11 cellular contexts compared by ENCODE assay signal in the genomic region with DNA sequence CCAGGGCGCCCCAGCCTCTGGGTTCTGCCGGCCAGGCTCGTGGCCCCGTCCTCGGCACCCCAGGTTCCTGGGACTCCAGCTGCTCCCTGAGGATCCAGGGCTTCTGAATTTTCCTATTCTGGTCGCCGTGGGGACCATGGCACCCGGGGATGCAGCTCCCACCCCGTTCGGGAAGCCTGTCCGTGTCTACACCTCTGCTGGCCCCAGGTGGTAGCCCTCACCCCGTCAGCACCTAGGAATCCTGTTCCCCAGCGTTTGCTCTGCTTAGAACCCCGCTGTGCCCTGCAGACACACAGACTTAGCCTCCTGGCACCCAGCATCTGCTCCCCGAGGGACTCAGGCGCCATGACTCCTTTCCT. TPM values are rescaled to one million over a fixed set of nuclear protein-coding genes. Genes with fewer than 3 reads are reported as not detected.
DNase-seq lines count a peak whose midpoint lies in the region; ATAC-seq and TF ChIP-seq lines count a peak whose summit lies in the region.
"Had no signal": no experiment of that assay in that cellular context is flagged by ENCODE, and none has a peak within 500 bp of the region (broad histone marks: within the 10 kb centered on the region; RNA-seq: fewer than 3 reads in every experiment).

No MANE protein-coding gene starts in this region.

- no peak overlapping the region for H3K27ac ChIP-seq in SU-DHL-6 (ENCODE audit: low read depth, low read length)
- H3K27ac ChIP-seq in esophagus squamous epithelium, result peak overlapping the region in 1 of 4 donors; percentile 95

- TF ChIP-seq POLR2A in esophagus squamous epithelium (IDR thresholded peaks at IDR 0.05), result no peak

- H3K79me2 ChIP-seq in SU-DHL-6 (ENCODE audit: insufficient read depth, low read length), result no peaks in the 10 kb centered on the region

- H3K4me3 ChIP-seq in SU-DHL-6 (ENCODE audit: insufficient read depth, low read length, poor library complexity, severe bottlenecking) (peak overlapping the region; percentile 64), esophagus squamous epithelium (peak overlapping the region; percentile 57 to 79 (median 72))

- H3K9me2 ChIP-seq in SU-DHL-6 (replicated peaks; ENCODE audit: insufficient read depth, low read length), result no peaks in the 10 kb centered on the region

- TF ChIP-seq CTCF in SU-DHL-6 (IDR thresholded peaks at IDR 0.05; ENCODE audit: insufficient read depth, low read length, poor library complexity, severe bottlenecking) (no peak), esophagus squamous epithelium (IDR thresholded peaks at IDR 0.05) (no peak)

- H3K27me3 Mint-ChIP-seq in activated CD4-positive, alpha-beta T cell treated with anti-CD3 and anti-CD28 coated beads, Interleukin-2, amount 10 ng/mL, durations not matched to agents 24 days and 14 days, result peaks cover 20% of the 10 kb centered on the region
- peaks cover 14% of the 10 kb centered on the region for H3K27me3 Mint-ChIP-seq in stimulated activated memory B cell treated with anti-CD40 and anti-IgM and Interleukin-4, amounts not matched to agents 10 μg/mL and 1 μg/mL and 100 μg/mL, for 72 hours

- H3K9me3 Mint-ChIP-seq in activated CD4-positive, alpha-beta T cell treated with anti-CD3 and anti-CD28 coated beads, Interleukin-2, amount 10 ng/mL, durations not matched to agents 24 days and 14 days, result no peaks in the 10 kb centered on the region
- H3K9me3 Mint-ChIP-seq in stimulated activated memory B cell treated with anti-CD40 and anti-IgM and Interleukin-4, amounts not matched to agents 10 μg/mL and 1 μg/mL and 100 μg/mL, for 72 hours, result no peaks in the 10 kb centered on the region

- H3K9me3 ChIP-seq in SU-DHL-6 (ENCODE audit: insufficient read depth, low read length) (no peaks in the 10 kb centered on the region), esophagus squamous epithelium (no peaks in the 10 kb centered on the region)

- no peak overlapping the region for H3K27ac Mint-ChIP-seq in activated CD4-positive, alpha-beta T cell treated with anti-CD3 and anti-CD28 coated beads, Interleukin-2, amount 10 ng/mL, durations not matched to agents 24 days and 14 days
- no peak overlapping the region for H3K27ac Mint-ChIP-seq in stimulated activated memory B cell treated with anti-CD40 and anti-IgM and Interleukin-4, amounts not matched to agents 10 μg/mL and 1 μg/mL and 100 μg/mL, for 72 hours

- H3K4me1 ChIP-seq in esophagus squamous epithelium, result peaks cover 20 to 60% (median 25%) of the 10 kb centered on the region in 3 donors

- H3K36me3 ChIP-seq in SU-DHL-6 (ENCODE audit: low read length) (no peaks in the 10 kb centered on the region), esophagus squamous epithelium (no peaks in the 10 kb centered on the region)

- peak overlapping the region; percentile 74; the same call in 1 of the 2 replicates for H3K9ac ChIP-seq in SU-DHL-6 (ENCODE audit: low read length)

- 20 to 24% methylated on average over 2 to 11 of the region's 16 CpGs for WGBS in esophagus squamous epithelium, 2 donors

- H3K27me3 ChIP-seq in SU-DHL-6 (ENCODE audit: low read length) (no peaks in the 10 kb centered on the region), esophagus squamous epithelium (peaks cover 0 to 5% (median 0%) of the 10 kb centered on the region in 4 donors)

- H3K4me1 Mint-ChIP-seq in activated CD4-positive, alpha-beta T cell treated with anti-CD3 and anti-CD28 coated beads, Interleukin-2, amount 10 ng/mL, durations not matched to agents 24 days and 14 days, result peaks cover 19% of the 10 kb centered on the region
- H3K4me1 Mint-ChIP-seq in stimulated activated memory B cell treated with anti-CD40 and anti-IgM and Interleukin-4, amounts not matched to agents 10 μg/mL and 1 μg/mL and 100 μg/mL, for 72 hours, result peaks cover 43% of the 10 kb centered on the region

- no peak for ATAC-seq in stimulated activated memory B cell treated with anti-CD40 and anti-IgM and Interleukin-4, amounts not matched to agents 10 μg/mL and 1 μg/mL and 100 μg/mL, for 72 hours
- ATAC-seq in GM19035 (IDR thresholded peaks at IDR 0.05; ENCODE audit: unreplicated experiment) (no peak), HG03159 (IDR thresholded peaks at IDR 0.05; ENCODE audit: unreplicated experiment) (no peak)

- peaks cover 4% of the 10 kb centered on the region; the same call in 1 of the 2 replicates for H3F3A ChIP-seq in SU-DHL-6 (ENCODE audit: insufficient read depth)

- peak overlapping the region; percentile 90 for H3K4me3 Mint-ChIP-seq in activated CD4-positive, alpha-beta T cell treated with anti-CD3 and anti-CD28 coated beads, Interleukin-2, amount 10 ng/mL, durations not matched to agents 24 days and 14 days
- H3K4me3 Mint-ChIP-seq in stimulated activated memory B cell treated with anti-CD40 and anti-IgM and Interleukin-4, amounts not matched to agents 10 μg/mL and 1 μg/mL and 100 μg/mL, for 72 hours, result peak overlapping the region; percentile 87

- peak overlapping the region; percentile 55 for H2AFZ ChIP-seq in SU-DHL-6 (ENCODE audit: low read depth, low read length, severe bottlenecking)

- H3K36me3 Mint-ChIP-seq in activated CD4-positive, alpha-beta T cell treated with anti-CD3 and anti-CD28 coated beads, Interleukin-2, amount 10 ng/mL, durations not matched to agents 24 days and 14 days (ENCODE audit: low read depth), result peaks cover 5% of the 10 kb centered on the region
- H3K36me3 Mint-ChIP-seq in stimulated activated memory B cell treated with anti-CD40 and anti-IgM and Interleukin-4, amounts not matched to agents 10 μg/mL and 1 μg/mL and 100 μg/mL, for 72 hours, result no peaks in the 10 kb centered on the region

- H3K4me2 ChIP-seq in SU-DHL-6 (ENCODE audit: low read depth, low read length, poor library complexity, severe bottlenecking), result peak overlapping the region; percentile 72

- peak; percentile 65 for DNase-seq in activated CD4-positive, alpha-beta T cell treated with anti-CD3 and anti-CD28 coated beads, Interleukin-2, amount 10 ng/mL, durations not matched to agents 24 days and 14 days
- DNase-seq in activated CD4-positive, alpha-beta T cell treated with anti-CD3 and anti-CD28 coated beads, Interleukin-2, amount 50 U/mL, for 1 hour, result no peak
- DNase-seq in esophagus squamous epithelium (lab: John Stamatoyannopoulos, UW) (no peak), NCI-H1436 treated with DMSO at 0.1 percent for 48 hours (lab: John Stamatoyannopoulos, UW) (no peak)
- DNase-seq: activated CD4-positive, alpha-beta T cell treated with anti-CD3 and anti-CD28 coated beads for 4 hours; NCI-H510A treated with DMSO at 0.1 percent for 48 hours had no signal

- H4K20me1 ChIP-seq in SU-DHL-6 (ENCODE audit: low read depth, low read length), result no peaks in the 10 kb centered on the region

- intact Hi-C loops in activated CD4-positive, alpha-beta T cell treated with anti-CD3 and anti-CD28 coated beads, Interleukin-2, amount 10 ng/mL, durations not matched to agents 24 days and 14 days (cut with micrococcal nuclease), result no loop called here
- intact Hi-C loops in esophagus squamous epithelium (cut with DNase I), result no loop called here

RNA-seq across cellular contexts. Expression of a gene that starts 1.0 kb away (rescaled TPM):
- total RNA-seq in activated CD4-positive, alpha-beta T cell treated with anti-CD3 and anti-CD28 coated beads, Interleukin-2, amount 10 ng/mL, durations not matched to agents 24 days and 14 days, result 4.5 and 5.0 TPM in 2 replicates
- total RNA-seq in esophagus squamous epithelium, result 10 to 100 TPM; 10.9 to 20.9 (median 13.8) TPM

RNA-seq across cellular contexts. Expression of a gene that starts 1.4 kb away (rescaled TPM):
- total RNA-seq in activated CD4-positive, alpha-beta T cell treated with anti-CD3 and anti-CD28 coated beads, Interleukin-2, amount 10 ng/mL, durations not matched to agents 24 days and 14 days, result 2.0 and 2.5 TPM in 2 replicates
- total RNA-seq in esophagus squamous epithelium, result 1 to 10 TPM; 2.1 to 7.4 (median 4.7) TPM

RNA-seq across cellular contexts. Expression of a gene that starts 6.1 kb away (rescaled TPM):
- 5.4 and 6.0 TPM in 2 replicates for total RNA-seq in activated CD4-positive, alpha-beta T cell treated with anti-CD3 and anti-CD28 coated beads, Interleukin-2, amount 10 ng/mL, durations not matched to agents 24 days and 14 days
- total RNA-seq in esophagus squamous epithelium, result 10 to 100 TPM in 2 of 4 donors, 1 to 10 TPM in 2; 5.7 to 14.1 (median 10.1) TPM

RNA-seq across cellular contexts. Expression of a gene that starts 34.9 kb away (rescaled TPM):
- not detected in 2 replicates for total RNA-seq in activated CD4-positive, alpha-beta T cell treated with anti-CD3 and anti-CD28 coated beads, Interleukin-2, amount 10 ng/mL, durations not matched to agents 24 days and 14 days
- 1 to 10 TPM in 1 of 4 donors, under 1 TPM in 3; 0.13 to 1.1 (median 0.38) TPM for total RNA-seq in esophagus squamous epithelium
- total RNA-seq: chondrocyte had no signal

RNA-seq across cellular contexts. Expression of a gene that starts 35.1 kb away (rescaled TPM):
- 270 and 281 TPM in 2 replicates for total RNA-seq in activated CD4-positive, alpha-beta T cell treated with anti-CD3 and anti-CD28 coated beads, Interleukin-2, amount 10 ng/mL, durations not matched to agents 24 days and 14 days
- total RNA-seq in esophagus squamous epithelium, result 100 to 1,000 TPM in 3 of 4 donors, 10 to 100 TPM in 1; 78.7 to 241 (median 168) TPM
